1 cellular context compared by ENCODE assay signal in the genomic region with DNA sequence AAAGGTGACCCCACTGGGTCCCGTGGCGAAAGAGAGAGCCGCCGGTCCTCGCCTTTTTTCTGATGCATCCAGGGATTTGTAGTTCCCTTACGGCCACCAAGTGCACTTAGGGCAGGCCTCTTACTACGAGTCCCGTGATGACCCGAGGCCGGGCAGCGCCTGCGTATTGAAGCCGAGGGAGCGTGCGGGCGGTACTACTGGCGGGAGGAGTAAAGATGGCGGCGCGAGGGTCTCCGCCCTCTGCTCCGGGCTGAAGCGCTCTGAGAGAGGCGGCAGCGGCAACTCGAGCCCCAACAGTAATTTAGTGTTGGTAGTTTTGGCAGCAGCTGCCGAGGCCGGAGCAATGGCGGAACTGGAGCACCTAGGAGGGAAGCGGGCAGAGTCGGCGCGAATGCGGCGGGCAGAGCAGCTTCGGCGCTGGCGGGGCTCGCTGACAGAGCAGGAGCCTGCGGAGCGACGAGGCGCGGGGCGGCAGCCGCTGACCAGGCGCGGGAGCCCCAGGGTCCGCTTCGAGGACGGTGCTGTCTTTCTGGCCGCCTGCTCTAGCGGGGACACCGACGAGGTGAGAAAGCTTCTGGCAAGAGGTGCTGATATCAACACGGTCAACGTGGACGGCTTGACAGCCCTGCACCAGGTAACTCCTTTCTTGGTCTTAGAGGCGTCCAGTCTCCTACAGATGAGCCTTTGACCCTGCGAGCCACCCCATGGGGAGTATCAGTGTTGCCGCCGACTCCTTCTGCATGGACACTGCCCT.
TF ChIP-seq lines count a peak whose summit lies in the region.

Gene PPP1R12B, plus strand, starts transcription at position 191 of the 754 bp plus-strand sequence. Its CDS starts 153 bp downstream, at position 344.

TF ChIP-seq in WTC11, 78 proteins besides CTCF, POLR2A, EP300 and RAD21 (continued from another document):
- no peak for TF ChIP-seq CBFB (CRISPR knock-in tag; IDR thresholded peaks at IDR 0.05; ENCODE audit: low read depth)
- no peak for TF ChIP-seq NR3C1 (CRISPR knock-in tag; conservative IDR thresholded peaks at IDR 0.05; ENCODE audit: low read depth)
- peak; percentile 90 for TF ChIP-seq RELA (CRISPR knock-in tag; IDR thresholded peaks at IDR 0.05; ENCODE audit: borderline replicate concordance)
- no peak for TF ChIP-seq ELF4 (CRISPR knock-in tag; IDR thresholded peaks at IDR 0.05; ENCODE audit: low read depth)
- no peak for TF ChIP-seq ZNF396 (CRISPR knock-in tag; IDR thresholded peaks at IDR 0.05; ENCODE audit: borderline replicate concordance)
- peak; percentile 80 for TF ChIP-seq USF1 (CRISPR knock-in tag; IDR thresholded peaks at IDR 0.05)
- TF ChIP-seq MAX (CRISPR knock-in tag; IDR thresholded peaks at IDR 0.05), result peak; percentile 49; the same call in 1 of the 2 replicates
- TF ChIP-seq, protein P1, sequence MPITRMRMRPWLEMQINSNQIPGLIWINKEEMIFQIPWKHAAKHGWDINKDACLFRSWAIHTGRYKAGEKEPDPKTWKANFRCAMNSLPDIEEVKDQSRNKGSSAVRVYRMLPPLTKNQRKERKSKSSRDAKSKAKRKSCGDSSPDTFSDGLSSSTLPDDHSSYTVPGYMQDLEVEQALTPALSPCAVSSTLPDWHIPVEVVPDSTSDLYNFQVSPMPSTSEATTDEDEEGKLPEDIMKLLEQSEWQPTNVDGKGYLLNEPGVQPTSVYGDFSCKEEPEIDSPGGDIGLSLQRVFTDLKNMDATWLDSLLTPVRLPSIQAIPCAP (CRISPR knock-in tag; IDR thresholded peaks at IDR 0.05), result no peak
- TF ChIP-seq MYBL2 (CRISPR knock-in tag; IDR thresholded peaks at IDR 0.05), result no peak
- no peak for TF ChIP-seq NFATC4 (CRISPR knock-in tag; IDR thresholded peaks at IDR 0.05)
- no peak for TF ChIP-seq ZNF317 (CRISPR knock-in tag; IDR thresholded peaks at IDR 0.05; ENCODE audit: borderline replicate concordance, low read depth)
- TF ChIP-seq ETV6 (CRISPR knock-in tag; IDR thresholded peaks at IDR 0.05), result peak; percentile 60; the same call in 1 of the 2 replicates
- peak; percentile 83 for TF ChIP-seq USF2 (CRISPR knock-in tag; IDR thresholded peaks at IDR 0.05)
- no peak for TF ChIP-seq TP53 (CRISPR knock-in tag; IDR thresholded peaks at IDR 0.05)
- no peak for TF ChIP-seq ZNF263 (CRISPR knock-in tag; IDR thresholded peaks at IDR 0.05; ENCODE audit: low read depth)
- no peak for TF ChIP-seq GTF2I (CRISPR knock-in tag; conservative IDR thresholded peaks at IDR 0.05)
- no peak for TF ChIP-seq ZBTB21 (CRISPR knock-in tag; IDR thresholded peaks at IDR 0.05; ENCODE audit: borderline replicate concordance)
- TF ChIP-seq CREM (CRISPR knock-in tag; IDR thresholded peaks at IDR 0.05), result peak; percentile 84; the same call in 1 of the 2 replicates
- peak; percentile 78 for TF ChIP-seq SP1 (CRISPR knock-in tag; conservative IDR thresholded peaks at IDR 0.05)
- peak; percentile 18; the same call in 1 of the 2 replicates for TF ChIP-seq TEAD1 (CRISPR knock-in tag; IDR thresholded peaks at IDR 0.05)
- TF ChIP-seq FOXJ3 (CRISPR knock-in tag; IDR thresholded peaks at IDR 0.05; ENCODE audit: borderline replicate concordance), result no peak
- peak; percentile 80 for TF ChIP-seq ESRRA (CRISPR knock-in tag; IDR thresholded peaks at IDR 0.05; ENCODE audit: borderline replicate concordance)
- TF ChIP-seq MLX (CRISPR knock-in tag; IDR thresholded peaks at IDR 0.05), result no peak
- no peak for TF ChIP-seq NFYB (CRISPR knock-in tag; conservative IDR thresholded peaks at IDR 0.05; ENCODE audit: low read depth)
- no peak for TF ChIP-seq E2F1 (CRISPR knock-in tag; IDR thresholded peaks at IDR 0.05)
- no peak for TF ChIP-seq TCF7 (CRISPR knock-in tag; IDR thresholded peaks at IDR 0.05; ENCODE audit: low read depth)
- no peak for TF ChIP-seq PRDM15 (CRISPR knock-in tag; IDR thresholded peaks at IDR 0.05)
- TF ChIP-seq TEAD4 (CRISPR knock-in tag; IDR thresholded peaks at IDR 0.05), result no peak
- no peak for TF ChIP-seq ZNF138 (CRISPR knock-in tag; conservative IDR thresholded peaks at IDR 0.05)
- peak; percentile 69; the same call in 1 of the 2 replicates for TF ChIP-seq FOXP1 (CRISPR knock-in tag; IDR thresholded peaks at IDR 0.05; ENCODE audit: borderline replicate concordance)
- no peak for TF ChIP-seq OVOL2 (CRISPR knock-in tag; IDR thresholded peaks at IDR 0.05; ENCODE audit: borderline replicate concordance)
- no peak for TF ChIP-seq SMAD4 (CRISPR knock-in tag; IDR thresholded peaks at IDR 0.05)
TF ChIP-seq in WTC11: peak in this region for 17.
